Comparison of ENCODE assay signal across 7 cellular contexts in genomic region chr17:4944163-4944553, GRCh38. TPM values are rescaled to one million over a fixed set of nuclear protein-coding genes. Genes with fewer than 3 reads are reported as not detected.
DNase-seq lines count a peak whose midpoint lies in the region; ATAC-seq and TF ChIP-seq lines count a peak whose summit lies in the region.
"Had no signal": no experiment of that assay in that cellular context is flagged by ENCODE, and none has a peak within 500 bp of the region (broad histone marks: within the 10 kb centered on the region; RNA-seq: fewer than 3 reads in every experiment).

No MANE protein-coding gene starts in this region.

- DNase-seq in activated T-cell treated with anti-CD3 and anti-CD28 coated beads for 48 hours (ENCODE audit: low read depth) (peak; percentile 42), suprapubic skin (ENCODE audit: low spot score in 2 of 2) (no peak), NCI-H1048 (lab: John Stamatoyannopoulos, UW) (no peak)
- no peak for DNase-seq in activated T-cell treated with anti-CD3 and anti-CD28 coated beads, Interleukin-2, amount 50 U/mL, for 1 hour
- peak in 1 of 2 donors; percentile 32 for DNase-seq in central memory CD8-positive, alpha-beta T cell (ENCODE audit: low spot score in 2 of 2)

- no peaks in the 10 kb centered on the region for H3K27me3 ChIP-seq in suprapubic skin

- peaks cover 74% of the 10 kb centered on the region for H3K4me1 ChIP-seq in suprapubic skin

- H3K27me3 Mint-ChIP-seq in central memory CD8-positive, alpha-beta T cell: no peaks in the 10 kb centered on the region

- no peak for TF ChIP-seq POLR2A in suprapubic skin (IDR thresholded peaks at IDR 0.05)

- no peak for ATAC-seq in central memory CD8-positive, alpha-beta T cell (replicated peaks; ENCODE audit: extremely low read depth, poor library complexity, severe bottlenecking)
- ATAC-seq in GM21737 (IDR thresholded peaks at IDR 0.05; ENCODE audit: unreplicated experiment): no peak

- H3K27ac ChIP-seq in suprapubic skin: peak overlapping the region; percentile 98

- peak overlapping the region; percentile 94 for H3K4me3 Mint-ChIP-seq in central memory CD8-positive, alpha-beta T cell

- TF ChIP-seq CTCF in suprapubic skin (IDR thresholded peaks at IDR 0.05): no peak

- 31% methylated on average over 3 of the region's 3 CpGs for WGBS in suprapubic skin

- no peak overlapping the region for H3K4me3 ChIP-seq in suprapubic skin

- peaks cover 72% of the 10 kb centered on the region for H3K4me1 Mint-ChIP-seq in central memory CD8-positive, alpha-beta T cell

- TF ChIP-seq EP300 in suprapubic skin (IDR thresholded peaks at IDR 0.05): no peak

- peaks cover 70% of the 10 kb centered on the region for H3K36me3 Mint-ChIP-seq in central memory CD8-positive, alpha-beta T cell (ENCODE audit: insufficient read depth)

- no peaks in the 10 kb centered on the region for H3K9me3 Mint-ChIP-seq in central memory CD8-positive, alpha-beta T cell

- H3K27ac Mint-ChIP-seq in central memory CD8-positive, alpha-beta T cell (ENCODE audit: low read depth): peak overlapping the region; percentile 77

- H3K9me3 ChIP-seq in suprapubic skin: no peaks in the 10 kb centered on the region

- H3K36me3 ChIP-seq in suprapubic skin: peaks cover 30% of the 10 kb centered on the region

RNA-seq across cellular contexts. Expression of gene RNF167, which starts 4.1 kb away (rescaled TPM):
- 100 to 1,000 TPM in 2 of 4 donors, 10 to 100 TPM in 2; 74.1 to 118 (median 99.4) TPM for total RNA-seq in suprapubic skin

RNA-seq across cellular contexts. Expression of gene PFN1, which starts 4.2 kb away (rescaled TPM):
- 100 to 1,000 TPM; 392 to 756 (median 686) TPM for total RNA-seq in suprapubic skin

RNA-seq across cellular contexts. Expression of gene SLC25A11, which starts 4.3 kb away (rescaled TPM):
- 10 to 100 TPM; 35.7 to 74.3 (median 41.6) TPM for total RNA-seq in suprapubic skin

RNA-seq across cellular contexts. Expression of gene ENO3, which starts 6.8 kb away (rescaled TPM):
- 1 to 10 TPM; 2.0 to 4.2 (median 3.2) TPM for total RNA-seq in suprapubic skin

RNA-seq across cellular contexts. Expression of gene GP1BA, which starts 12.1 kb away (rescaled TPM):
- not detected for total RNA-seq in suprapubic skin
- total RNA-seq: temporal lobe had no signal
